Comparison of ENCODE assay signal across 9 cellular contexts in the genomic region with DNA sequence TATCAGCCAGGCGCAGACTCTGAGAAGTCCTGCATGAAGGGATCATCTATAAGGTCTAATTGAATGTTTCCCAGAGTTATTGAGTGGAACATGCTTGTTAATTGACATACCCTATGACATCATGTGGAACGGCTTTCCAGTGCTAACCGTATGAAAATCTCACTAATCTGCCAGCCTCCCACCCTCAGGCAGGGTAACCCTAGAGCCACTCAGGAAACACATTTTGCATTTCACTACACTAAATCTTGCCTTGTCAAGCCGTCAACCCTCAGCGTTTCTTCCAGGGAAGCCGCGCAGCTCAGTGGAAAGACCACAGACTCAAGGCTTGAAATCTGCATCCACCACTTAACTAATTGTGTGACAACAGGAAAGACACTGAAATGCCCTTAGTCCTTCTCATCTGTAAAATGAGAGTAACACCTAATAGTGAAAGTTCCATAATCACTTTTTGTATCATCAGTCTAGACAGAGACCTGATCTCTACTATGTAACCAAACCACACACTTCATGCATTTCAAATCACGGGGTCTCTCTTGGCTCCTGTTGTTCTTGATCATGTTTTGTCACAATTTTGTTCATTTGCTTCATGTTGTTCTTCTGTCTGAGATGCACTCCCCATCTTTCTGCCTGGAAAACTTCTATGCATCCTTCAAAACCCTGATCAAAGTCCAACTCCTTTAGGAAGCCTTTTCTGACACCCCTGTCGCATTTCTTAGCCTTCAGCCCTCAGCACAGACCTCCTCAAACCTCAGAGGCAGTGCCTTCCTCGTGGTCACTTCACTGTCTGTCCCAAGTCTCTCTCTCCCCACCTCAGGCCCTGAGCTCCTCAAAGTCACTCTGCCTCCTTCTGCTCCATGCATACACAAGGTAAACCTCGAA.
DNase-seq lines count a peak whose midpoint lies in the region; ATAC-seq and TF ChIP-seq lines count a peak whose summit lies in the region.
"Had no signal": no experiment of that assay in that cellular context is flagged by ENCODE, and none has a peak within 500 bp of the region (broad histone marks: within the 10 kb centered on the region; RNA-seq: fewer than 3 reads in every experiment).

No MANE protein-coding gene starts in this region.

- peaks cover 76% of the 10 kb centered on the region for H3K4me1 ChIP-seq in BLaER1
- peaks cover 16 to 28% (median 23%) of the 10 kb centered on the region in 4 donors for H3K4me1 ChIP-seq in stomach

- no peaks in the 10 kb centered on the region for H3K4me1 Mint-ChIP-seq in endothelial cell (ENCODE audit: unreplicated experiment)

- H3K27me3 Mint-ChIP-seq in endothelial cell (ENCODE audit: unreplicated experiment), result peaks cover 5% of the 10 kb centered on the region

- no peak overlapping the region for H3K27ac ChIP-seq in BLaER1
- no peak overlapping the region for H3K27ac ChIP-seq in stomach

- H3K36me3 ChIP-seq in BLaER1 (no peaks in the 10 kb centered on the region), stomach (no peaks in the 10 kb centered on the region)

- H3K9me3 ChIP-seq in BLaER1 (no peaks in the 10 kb centered on the region), stomach (no peaks in the 10 kb centered on the region)

- H3K27ac Mint-ChIP-seq in endothelial cell (ENCODE audit: unreplicated experiment), result no peak overlapping the region

- WGBS in stomach, 5 donors, result 71 to 82% (median 76%) methylated on average over 11 of the region's 11 CpGs

- intact Hi-C loops in stomach (cut with DNase I; ENCODE audit: low total_unique reads), result no loop called here

- H4K20me1 ChIP-seq in BLaER1, result no peaks in the 10 kb centered on the region

- H3K36me3 Mint-ChIP-seq in endothelial cell (ENCODE audit: low read depth, unreplicated experiment), result peaks cover 9% of the 10 kb centered on the region

- no peak overlapping the region for H3K4me3 Mint-ChIP-seq in endothelial cell (ENCODE audit: unreplicated experiment)

- no peak overlapping the region for H3K4me3 ChIP-seq in BLaER1
- H3K4me3 ChIP-seq in stomach, result no peak overlapping the region

- TF ChIP-seq CTCF in stomach (IDR thresholded peaks at IDR 0.05), result no peak
- TF ChIP-seq CTCF in endothelial cell (IDR thresholded peaks at IDR 0.05; ENCODE audit: unreplicated experiment), result no peak

- ATAC-seq in GM19023 (IDR thresholded peaks at IDR 0.05; ENCODE audit: unreplicated experiment) (peak; percentile 72), HG02973 (IDR thresholded peaks at IDR 0.05; ENCODE audit: unreplicated experiment) (peak; percentile 92)

- H3K9ac ChIP-seq in BLaER1, result no peak overlapping the region

- no peak for TF ChIP-seq POLR2A in stomach (IDR thresholded peaks at IDR 0.05)

- peak; percentile 59 to 61 for DNase-seq in activated T-cell treated with anti-CD3 and anti-CD28 coated beads, Interleukin-2, amount 50 U/mL, for 48 hours
- no peak for DNase-seq in epidermal melanocyte (ENCODE audit: insufficient read length, low spot score)
- no peak for DNase-seq in DMS79 (lab: John Stamatoyannopoulos, UW)
- no peak for DNase-seq in stomach
- DNase-seq in endothelial cell (ENCODE audit: low spot score), result no peak
- DNase-seq: DND-41 had no signal

- H3K27me3 ChIP-seq in BLaER1, result no peaks in the 10 kb centered on the region
- no peaks in the 10 kb centered on the region for H3K27me3 ChIP-seq in stomach

- H3K4me2 ChIP-seq in BLaER1, result peak overlapping the region; percentile 67

- no peak for TF ChIP-seq EP300 in stomach (IDR thresholded peaks at IDR 0.05)

- H3K9me3 Mint-ChIP-seq in endothelial cell (ENCODE audit: unreplicated experiment), result no peaks in the 10 kb centered on the region

Comparison
In these comparisons a context has a peak if more than half of its experiments do, and no peak if none do; other contexts are left out.
1. DNase-seq: peak in activated T-cell treated with anti-CD3 and anti-CD28 coated beads, Interleukin-2, amount 50 U/mL, for 48 hours (2 of 2); none in epidermal melanocyte (single experiment), DMS79 (single experiment), stomach (single experiment) and endothelial cell (single experiment).